In the genomic region with DNA sequence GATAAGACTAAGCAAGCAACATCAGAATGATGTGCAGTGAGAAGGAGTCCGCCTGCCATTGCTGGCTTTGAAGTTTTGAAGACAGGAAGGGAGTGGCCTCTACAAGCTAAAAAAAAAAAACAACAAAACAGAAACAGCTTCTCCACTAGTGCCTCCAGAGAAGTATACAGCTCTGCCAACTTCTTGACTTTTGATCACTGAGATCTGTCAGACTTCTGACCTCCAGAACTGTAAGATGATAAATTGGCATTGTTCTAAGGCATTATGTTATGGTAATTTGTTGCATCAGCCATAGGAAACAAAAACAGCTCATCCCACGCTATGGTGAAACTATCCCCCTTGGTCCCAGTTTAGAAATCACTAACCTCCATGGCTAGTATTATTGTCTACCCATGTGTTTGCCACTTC, we compare ENCODE assay signal across 1 cellular context.
TF ChIP-seq lines count a peak whose summit lies in the region.

No MANE protein-coding gene starts in this region.

TF ChIP-seq in GM12878, 131 proteins besides CTCF, POLR2A, EP300 and RAD21 (continued from another document):
- TF ChIP-seq, protein P1, sequence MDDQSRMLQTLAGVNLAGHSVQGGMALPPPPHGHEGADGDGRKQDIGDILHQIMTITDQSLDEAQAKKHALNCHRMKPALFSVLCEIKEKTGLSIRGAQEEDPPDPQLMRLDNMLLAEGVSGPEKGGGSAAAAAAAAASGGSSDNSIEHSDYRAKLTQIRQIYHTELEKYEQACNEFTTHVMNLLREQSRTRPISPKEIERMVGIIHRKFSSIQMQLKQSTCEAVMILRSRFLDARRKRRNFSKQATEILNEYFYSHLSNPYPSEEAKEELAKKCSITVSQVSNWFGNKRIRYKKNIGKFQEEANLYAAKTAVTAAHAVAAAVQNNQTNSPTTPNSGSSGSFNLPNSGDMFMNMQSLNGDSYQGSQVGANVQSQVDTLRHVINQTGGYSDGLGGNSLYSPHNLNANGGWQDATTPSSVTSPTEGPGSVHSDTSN (IDR thresholded peaks at IDR 0.05; ENCODE audit: insufficient replicate concordance, low read depth, low read length), result no peak
- TF ChIP-seq PAX5 (IDR thresholded peaks at IDR 0.05; ENCODE audit: borderline replicate concordance, low read depth, low read length) (no peak), NFXL1 (IDR thresholded peaks at IDR 0.05; ENCODE audit: borderline replicate concordance) (no peak), RELA (IDR thresholded peaks at IDR 0.05; ENCODE audit: borderline replicate concordance, partially characterized antibody) (no peak), IKZF1 (conservative IDR thresholded peaks at IDR 0.05) (no peak), ATF7 (IDR thresholded peaks at IDR 0.05; ENCODE audit: low read depth) (no peak), CREB1 (IDR thresholded peaks at IDR 0.05; ENCODE audit: low read depth) (no peak), EED (IDR thresholded peaks at IDR 0.05; ENCODE audit: low read depth) (no peak), TARDBP (IDR thresholded peaks at IDR 0.05; ENCODE audit: borderline replicate concordance) (no peak), CEBPB (IDR thresholded peaks at IDR 0.05; ENCODE audit: borderline replicate concordance in 1 of 2, low read depth in 2 of 2, low read length in 2 of 2) (no peak), ZNF217 (IDR thresholded peaks at IDR 0.05) (no peak), MYB (IDR thresholded peaks at IDR 0.05; ENCODE audit: borderline replicate concordance, low read depth, low read length) (no peak), SIX5 (IDR thresholded peaks at IDR 0.05; ENCODE audit: low read depth, low read length, severe bottlenecking) (no peak)
- TF ChIP-seq, protein P2, sequence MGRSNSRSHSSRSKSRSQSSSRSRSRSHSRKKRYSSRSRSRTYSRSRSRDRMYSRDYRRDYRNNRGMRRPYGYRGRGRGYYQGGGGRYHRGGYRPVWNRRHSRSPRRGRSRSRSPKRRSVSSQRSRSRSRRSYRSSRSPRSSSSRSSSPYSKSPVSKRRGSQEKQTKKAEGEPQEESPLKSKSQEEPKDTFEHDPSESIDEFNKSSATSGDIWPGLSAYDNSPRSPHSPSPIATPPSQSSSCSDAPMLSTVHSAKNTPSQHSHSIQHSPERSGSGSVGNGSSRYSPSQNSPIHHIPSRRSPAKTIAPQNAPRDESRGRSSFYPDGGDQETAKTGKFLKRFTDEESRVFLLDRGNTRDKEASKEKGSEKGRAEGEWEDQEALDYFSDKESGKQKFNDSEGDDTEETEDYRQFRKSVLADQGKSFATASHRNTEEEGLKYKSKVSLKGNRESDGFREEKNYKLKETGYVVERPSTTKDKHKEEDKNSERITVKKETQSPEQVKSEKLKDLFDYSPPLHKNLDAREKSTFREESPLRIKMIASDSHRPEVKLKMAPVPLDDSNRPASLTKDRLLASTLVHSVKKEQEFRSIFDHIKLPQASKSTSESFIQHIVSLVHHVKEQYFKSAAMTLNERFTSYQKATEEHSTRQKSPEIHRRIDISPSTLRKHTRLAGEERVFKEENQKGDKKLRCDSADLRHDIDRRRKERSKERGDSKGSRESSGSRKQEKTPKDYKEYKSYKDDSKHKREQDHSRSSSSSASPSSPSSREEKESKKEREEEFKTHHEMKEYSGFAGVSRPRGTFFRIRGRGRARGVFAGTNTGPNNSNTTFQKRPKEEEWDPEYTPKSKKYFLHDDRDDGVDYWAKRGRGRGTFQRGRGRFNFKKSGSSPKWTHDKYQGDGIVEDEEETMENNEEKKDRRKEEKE (IDR thresholded peaks at IDR 0.05), result no peak
